28 cellular contexts compared by ENCODE assay signal in genomic region chr9:95679874-95680273, GRCh38.
"Had no signal": no experiment of that assay in that cellular context is flagged by ENCODE, and none has a peak within 500 bp of the region (broad histone marks: within the 10 kb centered on the region; RNA-seq: fewer than 3 reads in every experiment).

No MANE protein-coding gene starts in this region.

- H3K36me3 ChIP-seq: colonic mucosa, esophagus muscularis mucosa, esophagus squamous epithelium, gastrocnemius medialis, gastroesophageal sphincter, heart left ventricle, heart right ventricle had no signal

- H3K4me3 ChIP-seq: colonic mucosa, coronary artery, dorsolateral prefrontal cortex, esophagus muscularis mucosa, esophagus squamous epithelium, gastrocnemius medialis, gastroesophageal sphincter, heart left ventricle, heart right ventricle had no signal

- DNase-seq: colonic mucosa; cortex of kidney; dermis blood vessel endothelial cell; dorsolateral prefrontal cortex; effector CD4-positive, alpha-beta T cell; effector CD8-positive, alpha-beta T cell; effector memory CD4-positive, alpha-beta T cell; effector memory CD8-positive, alpha-beta T cell; endodermal cell; erythroblast; esophagus squamous epithelium; foreskin fibroblast; foreskin keratinocyte; foreskin melanocyte; gastrocnemius medialis; glutamatergic neuron; head of caudate nucleus; heart left ventricle; heart right ventricle had no signal

- H3K9me3 ChIP-seq: colonic mucosa, esophagus muscularis mucosa, esophagus squamous epithelium, gastrocnemius medialis, gastroesophageal sphincter, heart left ventricle, heart right ventricle had no signal

- H3K4me1 ChIP-seq: colonic mucosa, esophagus muscularis mucosa, esophagus squamous epithelium, foreskin keratinocyte, gastrocnemius medialis, gastroesophageal sphincter, heart left ventricle, heart right ventricle had no signal

- H3K27ac ChIP-seq: colonic mucosa, coronary artery, dorsolateral prefrontal cortex, epithelial cell of prostate, esophagus muscularis mucosa, esophagus squamous epithelium, foreskin keratinocyte, gastrocnemius medialis, gastroesophageal sphincter, heart left ventricle, heart right ventricle had no signal

- ATAC-seq: effector memory CD8-positive, alpha-beta T cell; esophagus mucosa; foreskin keratinocyte; gastrocnemius medialis; gastroesophageal sphincter; heart left ventricle; heart right ventricle had no signal

- H3K27me3 ChIP-seq: colonic mucosa, dorsolateral prefrontal cortex, esophagus muscularis mucosa, foreskin keratinocyte, gastrocnemius medialis, gastroesophageal sphincter had no signal

- FAIRE-seq: colon, endometrium, endothelial cell of umbilical vein, frontal cortex had no signal
